In genomic region chr4:159175165-159175988, GRCh38 we compare ENCODE assay signal across 9 cellular contexts.
A peak's percentile ranks its signal among the peaks of the same experiment; 100 is the strongest.
DNase-seq lines count a peak whose midpoint lies in the region; ATAC-seq and FAIRE-seq lines count a peak whose summit lies in the region.
"Had no signal": no experiment of that assay in that cellular context is flagged by ENCODE, and none has a peak within 500 bp of the region (broad histone marks: within the 10 kb centered on the region; RNA-seq: fewer than 3 reads in every experiment).

No MANE protein-coding gene starts in this region.

- H3K27me3 Mint-ChIP-seq in activated CD4-positive, alpha-beta T cell treated with anti-CD3 and anti-CD28 coated beads, Interleukin-2, amount 10 ng/mL, durations not matched to agents 7 days and 5 days = no peaks in the 10 kb centered on the region
- H3K27me3 Mint-ChIP-seq in memory B cell = peaks cover 10% of the 10 kb centered on the region

- no peaks in the 10 kb centered on the region for H3K36me3 Mint-ChIP-seq in activated CD4-positive, alpha-beta T cell treated with anti-CD3 and anti-CD28 coated beads, Interleukin-2, amount 10 ng/mL, durations not matched to agents 7 days and 5 days (ENCODE audit: low read depth)
- no peaks in the 10 kb centered on the region for H3K36me3 Mint-ChIP-seq in memory B cell
- H3K36me3 Mint-ChIP-seq: activated naive CD8-positive, alpha-beta T cell had no signal

- H3K9me3 Mint-ChIP-seq in activated CD4-positive, alpha-beta T cell treated with anti-CD3 and anti-CD28 coated beads, Interleukin-2, amount 10 ng/mL, durations not matched to agents 7 days and 5 days = no peaks in the 10 kb centered on the region
- no peaks in the 10 kb centered on the region for H3K9me3 Mint-ChIP-seq in memory B cell

- H3K27ac Mint-ChIP-seq in activated CD4-positive, alpha-beta T cell treated with anti-CD3 and anti-CD28 coated beads, Interleukin-2, amount 10 ng/mL, durations not matched to agents 7 days and 5 days = no peak overlapping the region
- H3K27ac Mint-ChIP-seq in memory B cell = no peak overlapping the region
- H3K27ac Mint-ChIP-seq: activated naive CD8-positive, alpha-beta T cell had no signal

- peak; percentile 97 for FAIRE-seq in GM19239 (lab: Jason Lieb, UNC)

- H3K4me1 Mint-ChIP-seq in activated CD4-positive, alpha-beta T cell treated with anti-CD3 and anti-CD28 coated beads, Interleukin-2, amount 10 ng/mL, durations not matched to agents 7 days and 5 days = peaks cover 44% of the 10 kb centered on the region
- peaks cover 43% of the 10 kb centered on the region for H3K4me1 Mint-ChIP-seq in memory B cell

- ATAC-seq in HG03432 (IDR thresholded peaks at IDR 0.05; ENCODE audit: unreplicated experiment) (peak; percentile 60), memory B cell (ENCODE audit: low read depth) (peak; percentile 84)

- CTCF ChIA-PET in activated CD4-positive, alpha-beta T cell treated with anti-CD3 and anti-CD28 coated beads, Interleukin-2, amount 10 ng/mL, durations not matched to agents 7 days and 5 days (lab: Charles Lee) = interaction anchor here (0.7 kb wide), 1 partner anchor 215 kb away, joined by 3 read pairs; no protein-coding TSS in a partner anchor

- H3K4me3 Mint-ChIP-seq in activated CD4-positive, alpha-beta T cell treated with anti-CD3 and anti-CD28 coated beads, Interleukin-2, amount 10 ng/mL, durations not matched to agents 7 days and 5 days = no peak overlapping the region
- no peak overlapping the region for H3K4me3 Mint-ChIP-seq in memory B cell
- H3K4me3 Mint-ChIP-seq: activated naive CD8-positive, alpha-beta T cell had no signal

- DNase-seq in C1 segment of cervical spinal cord (lab: John Stamatoyannopoulos, UW) (peak in 12 of 14 donors; percentile 8 to 76 (median 33)), GM19239 (ENCODE audit: insufficient read length, low spot score) (no peak), NCI-H524 (lab: John Stamatoyannopoulos, UW) (peak; percentile 49 to 60), memory B cell (ENCODE audit: low spot score in 2 of 2) (peak; percentile 42 to 72)
- DNase-seq in activated CD4-positive, alpha-beta T cell treated with anti-CD3 and anti-CD28 coated beads, Interleukin-2, amount 10 ng/mL, durations not matched to agents 7 days and 5 days = peak; percentile 69
- peak; percentile 38 for DNase-seq in effector CD4-positive, alpha-beta T cell
- peak; percentile 24 for DNase-seq in stimulated activated CD8-positive, alpha-beta memory T cell treated with anti-CD3 and anti-CD28 coated beads, Interleukin-15, amount 100 ng/mL, for 1 hour (ENCODE audit: low read depth)

- POLR2A ChIA-PET in activated CD4-positive, alpha-beta T cell treated with anti-CD3 and anti-CD28 coated beads, Interleukin-2, amount 10 ng/mL, durations not matched to agents 7 days and 5 days (lab: Charles Lee) = no interaction called here
